16 cellular contexts compared by ENCODE assay signal in the genomic region with DNA sequence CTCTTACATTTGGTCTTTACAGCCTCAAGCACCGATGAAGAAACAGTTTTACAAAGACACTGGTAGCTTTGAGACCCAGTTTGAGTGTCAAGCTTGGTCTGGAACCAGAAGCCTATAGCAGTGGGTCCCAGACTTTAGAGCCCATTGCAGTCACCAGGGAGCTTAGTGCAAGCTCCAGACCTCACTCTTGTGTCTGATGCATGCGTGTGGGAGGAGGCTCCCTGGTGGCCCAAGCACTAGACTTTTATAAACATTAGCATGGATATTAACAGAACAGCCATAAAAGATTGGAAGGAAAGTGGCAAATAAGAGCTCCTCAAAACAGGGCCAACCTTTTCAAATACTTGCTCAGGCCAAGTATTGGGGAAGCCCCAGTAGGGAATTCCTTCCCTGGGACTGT.
"Had no signal": no experiment of that assay in that cellular context is flagged by ENCODE, and none has a peak within 500 bp of the region (broad histone marks: within the 10 kb centered on the region; RNA-seq: fewer than 3 reads in every experiment).

No MANE protein-coding gene starts in this region.

- H3K4me3 Mint-ChIP-seq: activated CD4-positive, alpha-beta memory T cell treated with anti-CD3 and anti-CD28 coated beads for 36 hours had no signal

- H3K27ac Mint-ChIP-seq: activated CD4-positive, alpha-beta memory T cell treated with anti-CD3 and anti-CD28 coated beads for 36 hours had no signal

- H3K9me3 Mint-ChIP-seq: activated CD4-positive, alpha-beta memory T cell treated with anti-CD3 and anti-CD28 coated beads for 36 hours had no signal

- ATAC-seq: heart right ventricle, left colon, lower lobe of right lung, mucosa of descending colon, sciatic nerve, upper lobe of right lung had no signal

- H3K27me3 Mint-ChIP-seq: activated CD4-positive, alpha-beta memory T cell treated with anti-CD3 and anti-CD28 coated beads for 36 hours had no signal

- DNase-seq: activated CD4-positive, alpha-beta memory T cell treated with anti-CD3 and anti-CD28 coated beads for 36 hours; activated CD4-positive, alpha-beta T cell treated with anti-CD3 and anti-CD28 coated beads for 48 hours; activated effector memory CD4-positive, alpha-beta T cell treated with Interleukin-2 at 50 U/mL for 16 hours; foreskin fibroblast; heart right ventricle; left colon; lower lobe of right lung; mesendoderm; mucosa of descending colon; SK-N-SH; stimulated activated CD4-positive, alpha-beta T cell treated with anti-CD3 and anti-CD28 coated beads, Interleukin-2, amount 100 ng/mL, for 48 hours; stimulated activated naive CD4-positive, alpha-beta T cell treated with Interleukin-2 at 50 U/mL for 16 hours; substantia nigra; thyroid gland; upper lobe of right lung had no signal
